Comparison of ENCODE assay signal across 1 cellular context in the genomic region with DNA sequence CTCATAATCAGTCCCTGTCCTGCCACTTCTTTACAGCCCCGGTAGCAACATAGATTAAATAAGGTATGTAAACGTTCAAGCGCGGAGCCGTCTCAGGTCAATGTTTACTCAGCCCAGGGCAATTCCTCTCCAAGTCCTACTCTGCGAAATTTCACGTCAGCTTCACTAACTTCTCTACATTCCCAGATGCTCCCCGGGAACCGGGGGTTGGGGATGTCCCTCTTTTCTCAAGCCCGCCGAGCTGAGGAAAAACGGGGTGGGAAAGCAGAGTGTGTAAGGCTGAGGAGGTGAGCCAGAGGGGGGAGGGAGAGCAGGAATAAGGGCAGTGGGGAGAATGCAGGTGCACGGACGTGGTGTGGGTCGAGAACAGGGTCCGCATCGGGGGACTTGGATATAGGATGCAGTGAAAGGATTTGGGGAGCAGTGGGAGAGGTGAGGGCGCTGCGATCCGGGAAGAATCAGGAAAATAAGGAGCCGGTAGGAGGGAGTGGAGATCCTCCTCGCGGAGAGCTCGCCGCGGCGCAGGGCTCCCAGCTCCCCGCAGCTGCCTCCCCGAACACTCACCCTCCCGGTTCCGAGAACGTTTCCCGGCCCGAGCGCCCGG.
TF ChIP-seq lines count a peak whose summit lies in the region.

No MANE protein-coding gene starts in this region.

TF ChIP-seq in HepG2, 621 proteins besides CTCF, POLR2A, EP300 and RAD21 (continued from another document and continues in another):
- TF ChIP-seq, protein P1, sequence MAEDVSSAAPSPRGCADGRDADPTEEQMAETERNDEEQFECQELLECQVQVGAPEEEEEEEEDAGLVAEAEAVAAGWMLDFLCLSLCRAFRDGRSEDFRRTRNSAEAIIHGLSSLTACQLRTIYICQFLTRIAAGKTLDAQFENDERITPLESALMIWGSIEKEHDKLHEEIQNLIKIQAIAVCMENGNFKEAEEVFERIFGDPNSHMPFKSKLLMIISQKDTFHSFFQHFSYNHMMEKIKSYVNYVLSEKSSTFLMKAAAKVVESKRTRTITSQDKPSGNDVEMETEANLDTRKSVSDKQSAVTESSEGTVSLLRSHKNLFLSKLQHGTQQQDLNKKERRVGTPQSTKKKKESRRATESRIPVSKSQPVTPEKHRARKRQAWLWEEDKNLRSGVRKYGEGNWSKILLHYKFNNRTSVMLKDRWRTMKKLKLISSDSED (CRISPR knock-in tag; IDR thresholded peaks at IDR 0.05), result 0 out of 2 replicates have a peak, but pooled peaks have one; percentile 28
- TF ChIP-seq MAFK (conservative IDR thresholded peaks at IDR 0.05 in 1 of 2, IDR thresholded peaks at IDR 0.05 in 1 of 2; ENCODE audit: low read length in 2 of 2) (no peak), SYNCRIP (IDR thresholded peaks at IDR 0.05; ENCODE audit: insufficient read depth, low read depth, low read length) (no peak), HOXD1 (CRISPR knock-in tag; IDR thresholded peaks at IDR 0.05) (no peak), ZSCAN12 (CRISPR knock-in tag; IDR thresholded peaks at IDR 0.05) (no peak), ONECUT2 (CRISPR knock-in tag; IDR thresholded peaks at IDR 0.05) (no peak), TBP (CRISPR knock-in tag; IDR thresholded peaks at IDR 0.05) (no peak; the same call in 1 of the 2 replicates), ETV6 (CRISPR knock-in tag; conservative IDR thresholded peaks at IDR 0.05) (no peak; the same call in 1 of the 2 replicates), ZNF460 (CRISPR knock-in tag; IDR thresholded peaks at IDR 0.05; ENCODE audit: borderline replicate concordance) (no peak), PHF20 (CRISPR knock-in tag; IDR thresholded peaks at IDR 0.05) (peak; percentile 55; the same call in 1 of the 2 replicates), KDM1A (CRISPR knock-in tag; IDR thresholded peaks at IDR 0.05) (no peak), CHCHD3 (CRISPR knock-in tag; IDR thresholded peaks at IDR 0.05) (no peak), FOXJ3 (CRISPR knock-in tag; IDR thresholded peaks at IDR 0.05; ENCODE audit: borderline replicate concordance) (0 out of 2 replicates have a peak, but pooled peaks have one; percentile 30), REPIN1 (CRISPR knock-in tag; IDR thresholded peaks at IDR 0.05; ENCODE audit: borderline replicate concordance, low read depth) (peak; percentile 69; the same call in 1 of the 2 replicates), SPEN (CRISPR knock-in tag; IDR thresholded peaks at IDR 0.05; ENCODE audit: low read depth) (peak; percentile 68; the same call in 1 of the 2 replicates), ZNF564 (CRISPR knock-in tag; IDR thresholded peaks at IDR 0.05) (peak; percentile 79; the same call in 1 of the 2 replicates), ZSCAN31 (CRISPR knock-in tag; IDR thresholded peaks at IDR 0.05; ENCODE audit: low read depth) (peak; percentile 28; the same call in 1 of the 2 replicates), EHMT2 (IDR thresholded peaks at IDR 0.05; ENCODE audit: borderline replicate concordance, low read depth, low read length) (no peak), ZNF138 (CRISPR knock-in tag; IDR thresholded peaks at IDR 0.05; ENCODE audit: low read depth) (no peak), ZNF354B (CRISPR knock-in tag; IDR thresholded peaks at IDR 0.05) (no peak; the same call in 1 of the 2 replicates), ZNF331 (CRISPR knock-in tag; IDR thresholded peaks at IDR 0.05) (no peak), ZSCAN20 (CRISPR knock-in tag; IDR thresholded peaks at IDR 0.05; ENCODE audit: borderline replicate concordance) (0 out of 2 replicates have a peak, but pooled peaks have one; percentile 7)
- TF ChIP-seq, protein P2, sequence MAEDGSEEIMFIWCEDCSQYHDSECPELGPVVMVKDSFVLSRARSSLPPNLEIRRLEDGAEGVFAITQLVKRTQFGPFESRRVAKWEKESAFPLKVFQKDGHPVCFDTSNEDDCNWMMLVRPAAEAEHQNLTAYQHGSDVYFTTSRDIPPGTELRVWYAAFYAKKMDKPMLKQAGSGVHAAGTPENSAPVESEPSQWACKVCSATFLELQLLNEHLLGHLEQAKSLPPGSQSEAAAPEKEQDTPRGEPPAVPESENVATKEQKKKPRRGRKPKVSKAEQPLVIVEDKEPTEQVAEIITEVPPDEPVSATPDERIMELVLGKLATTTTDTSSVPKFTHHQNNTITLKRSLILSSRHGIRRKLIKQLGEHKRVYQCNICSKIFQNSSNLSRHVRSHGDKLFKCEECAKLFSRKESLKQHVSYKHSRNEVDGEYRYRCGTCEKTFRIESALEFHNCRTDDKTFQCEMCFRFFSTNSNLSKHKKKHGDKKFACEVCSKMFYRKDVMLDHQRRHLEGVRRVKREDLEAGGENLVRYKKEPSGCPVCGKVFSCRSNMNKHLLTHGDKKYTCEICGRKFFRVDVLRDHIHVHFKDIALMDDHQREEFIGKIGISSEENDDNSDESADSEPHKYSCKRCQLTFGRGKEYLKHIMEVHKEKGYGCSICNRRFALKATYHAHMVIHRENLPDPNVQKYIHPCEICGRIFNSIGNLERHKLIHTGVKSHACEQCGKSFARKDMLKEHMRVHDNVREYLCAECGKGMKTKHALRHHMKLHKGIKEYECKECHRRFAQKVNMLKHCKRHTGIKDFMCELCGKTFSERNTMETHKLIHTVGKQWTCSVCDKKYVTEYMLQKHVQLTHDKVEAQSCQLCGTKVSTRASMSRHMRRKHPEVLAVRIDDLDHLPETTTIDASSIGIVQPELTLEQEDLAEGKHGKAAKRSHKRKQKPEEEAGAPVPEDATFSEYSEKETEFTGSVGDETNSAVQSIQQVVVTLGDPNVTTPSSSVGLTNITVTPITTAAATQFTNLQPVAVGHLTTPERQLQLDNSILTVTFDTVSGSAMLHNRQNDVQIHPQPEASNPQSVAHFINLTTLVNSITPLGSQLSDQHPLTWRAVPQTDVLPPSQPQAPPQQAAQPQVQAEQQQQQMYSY (CRISPR knock-in tag; IDR thresholded peaks at IDR 0.05), result no peak; the same call in 1 of the 2 replicates
- TF ChIP-seq, protein P3, sequence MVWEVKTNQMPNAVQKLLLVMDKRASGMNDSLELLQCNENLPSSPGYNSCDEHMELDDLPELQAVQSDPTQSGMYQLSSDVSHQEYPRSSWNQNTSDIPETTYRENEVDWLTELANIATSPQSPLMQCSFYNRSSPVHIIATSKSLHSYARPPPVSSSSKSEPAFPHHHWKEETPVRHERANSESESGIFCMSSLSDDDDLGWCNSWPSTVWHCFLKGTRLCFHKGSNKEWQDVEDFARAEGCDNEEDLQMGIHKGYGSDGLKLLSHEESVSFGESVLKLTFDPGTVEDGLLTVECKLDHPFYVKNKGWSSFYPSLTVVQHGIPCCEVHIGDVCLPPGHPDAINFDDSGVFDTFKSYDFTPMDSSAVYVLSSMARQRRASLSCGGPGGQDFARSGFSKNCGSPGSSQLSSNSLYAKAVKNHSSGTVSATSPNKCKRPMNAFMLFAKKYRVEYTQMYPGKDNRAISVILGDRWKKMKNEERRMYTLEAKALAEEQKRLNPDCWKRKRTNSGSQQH (CRISPR knock-in tag; IDR thresholded peaks at IDR 0.05; ENCODE audit: low read depth), result 0 out of 2 replicates have a peak, but pooled peaks have one; percentile 13
- TF ChIP-seq, protein P4, sequence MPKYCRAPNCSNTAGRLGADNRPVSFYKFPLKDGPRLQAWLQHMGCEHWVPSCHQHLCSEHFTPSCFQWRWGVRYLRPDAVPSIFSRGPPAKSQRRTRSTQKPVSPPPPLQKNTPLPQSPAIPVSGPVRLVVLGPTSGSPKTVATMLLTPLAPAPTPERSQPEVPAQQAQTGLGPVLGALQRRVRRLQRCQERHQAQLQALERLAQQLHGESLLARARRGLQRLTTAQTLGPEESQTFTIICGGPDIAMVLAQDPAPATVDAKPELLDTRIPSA (CRISPR knock-in tag; IDR thresholded peaks at IDR 0.05; ENCODE audit: borderline replicate concordance), result no peak
- TF ChIP-seq, protein P5, sequence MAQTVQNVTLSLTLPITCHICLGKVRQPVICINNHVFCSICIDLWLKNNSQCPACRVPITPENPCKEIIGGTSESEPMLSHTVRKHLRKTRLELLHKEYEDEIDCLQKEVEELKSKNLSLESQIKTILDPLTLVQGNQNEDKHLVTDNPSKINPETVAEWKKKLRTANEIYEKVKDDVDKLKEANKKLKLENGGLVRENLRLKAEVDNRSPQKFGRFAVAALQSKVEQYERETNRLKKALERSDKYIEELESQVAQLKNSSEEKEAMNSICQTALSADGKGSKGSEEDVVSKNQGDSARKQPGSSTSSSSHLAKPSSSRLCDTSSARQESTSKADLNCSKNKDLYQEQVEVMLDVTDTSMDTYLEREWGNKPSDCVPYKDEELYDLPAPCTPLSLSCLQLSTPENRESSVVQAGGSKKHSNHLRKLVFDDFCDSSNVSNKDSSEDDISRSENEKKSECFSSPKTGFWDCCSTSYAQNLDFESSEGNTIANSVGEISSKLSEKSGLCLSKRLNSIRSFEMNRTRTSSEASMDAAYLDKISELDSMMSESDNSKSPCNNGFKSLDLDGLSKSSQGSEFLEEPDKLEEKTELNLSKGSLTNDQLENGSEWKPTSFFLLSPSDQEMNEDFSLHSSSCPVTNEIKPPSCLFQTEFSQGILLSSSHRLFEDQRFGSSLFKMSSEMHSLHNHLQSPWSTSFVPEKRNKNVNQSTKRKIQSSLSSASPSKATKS (CRISPR knock-in tag; IDR thresholded peaks at IDR 0.05), result no peak; the same call in 1 of the 2 replicates
- TF ChIP-seq, protein P6, sequence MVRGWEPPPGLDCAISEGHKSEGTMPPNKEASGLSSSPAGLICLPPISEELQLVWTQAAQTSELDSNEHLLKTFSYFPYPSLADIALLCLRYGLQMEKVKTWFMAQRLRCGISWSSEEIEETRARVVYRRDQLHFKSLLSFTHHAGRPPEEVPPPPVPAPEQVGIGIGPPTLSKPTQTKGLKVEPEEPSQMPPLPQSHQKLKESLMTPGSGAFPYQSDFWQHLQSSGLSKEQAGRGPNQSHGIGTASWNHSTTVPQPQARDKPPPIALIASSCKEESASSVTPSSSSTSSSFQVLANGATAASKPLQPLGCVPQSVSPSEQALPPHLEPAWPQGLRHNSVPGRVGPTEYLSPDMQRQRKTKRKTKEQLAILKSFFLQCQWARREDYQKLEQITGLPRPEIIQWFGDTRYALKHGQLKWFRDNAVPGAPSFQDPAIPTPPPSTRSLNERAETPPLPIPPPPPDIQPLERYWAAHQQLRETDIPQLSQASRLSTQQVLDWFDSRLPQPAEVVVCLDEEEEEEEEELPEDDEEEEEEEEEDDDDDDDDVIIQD (CRISPR knock-in tag; IDR thresholded peaks at IDR 0.05; ENCODE audit: low read depth), result peak; percentile 8; the same call in 1 of the 2 replicates
- TF ChIP-seq, protein P7, sequence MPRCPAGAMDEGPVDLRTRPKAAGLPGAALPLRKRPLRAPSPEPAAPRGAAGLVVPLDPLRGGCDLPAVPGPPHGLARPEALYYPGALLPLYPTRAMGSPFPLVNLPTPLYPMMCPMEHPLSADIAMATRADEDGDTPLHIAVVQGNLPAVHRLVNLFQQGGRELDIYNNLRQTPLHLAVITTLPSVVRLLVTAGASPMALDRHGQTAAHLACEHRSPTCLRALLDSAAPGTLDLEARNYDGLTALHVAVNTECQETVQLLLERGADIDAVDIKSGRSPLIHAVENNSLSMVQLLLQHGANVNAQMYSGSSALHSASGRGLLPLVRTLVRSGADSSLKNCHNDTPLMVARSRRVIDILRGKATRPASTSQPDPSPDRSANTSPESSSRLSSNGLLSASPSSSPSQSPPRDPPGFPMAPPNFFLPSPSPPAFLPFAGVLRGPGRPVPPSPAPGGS (CRISPR knock-in tag; IDR thresholded peaks at IDR 0.05), result no peak
- TF ChIP-seq, protein P8, sequence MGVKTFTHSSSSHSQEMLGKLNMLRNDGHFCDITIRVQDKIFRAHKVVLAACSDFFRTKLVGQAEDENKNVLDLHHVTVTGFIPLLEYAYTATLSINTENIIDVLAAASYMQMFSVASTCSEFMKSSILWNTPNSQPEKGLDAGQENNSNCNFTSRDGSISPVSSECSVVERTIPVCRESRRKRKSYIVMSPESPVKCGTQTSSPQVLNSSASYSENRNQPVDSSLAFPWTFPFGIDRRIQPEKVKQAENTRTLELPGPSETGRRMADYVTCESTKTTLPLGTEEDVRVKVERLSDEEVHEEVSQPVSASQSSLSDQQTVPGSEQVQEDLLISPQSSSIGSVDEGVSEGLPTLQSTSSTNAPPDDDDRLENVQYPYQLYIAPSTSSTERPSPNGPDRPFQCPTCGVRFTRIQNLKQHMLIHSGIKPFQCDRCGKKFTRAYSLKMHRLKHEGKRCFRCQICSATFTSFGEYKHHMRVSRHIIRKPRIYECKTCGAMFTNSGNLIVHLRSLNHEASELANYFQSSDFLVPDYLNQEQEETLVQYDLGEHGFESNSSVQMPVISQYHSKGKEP (CRISPR knock-in tag; IDR thresholded peaks at IDR 0.05), result no peak
- TF ChIP-seq, protein P9, sequence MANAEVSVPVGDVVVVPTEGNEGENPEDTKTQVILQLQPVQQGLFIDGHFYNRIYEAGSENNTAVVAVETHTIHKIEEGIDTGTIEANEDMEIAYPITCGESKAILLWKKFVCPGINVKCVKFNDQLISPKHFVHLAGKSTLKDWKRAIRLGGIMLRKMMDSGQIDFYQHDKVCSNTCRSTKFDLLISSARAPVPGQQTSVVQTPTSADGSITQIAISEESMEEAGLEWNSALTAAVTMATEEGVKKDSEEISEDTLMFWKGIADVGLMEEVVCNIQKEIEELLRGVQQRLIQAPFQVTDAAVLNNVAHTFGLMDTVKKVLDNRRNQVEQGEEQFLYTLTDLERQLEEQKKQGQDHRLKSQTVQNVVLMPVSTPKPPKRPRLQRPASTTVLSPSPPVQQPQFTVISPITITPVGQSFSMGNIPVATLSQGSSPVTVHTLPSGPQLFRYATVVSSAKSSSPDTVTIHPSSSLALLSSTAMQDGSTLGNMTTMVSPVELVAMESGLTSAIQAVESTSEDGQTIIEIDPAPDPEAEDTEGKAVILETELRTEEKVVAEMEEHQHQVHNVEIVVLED (CRISPR knock-in tag; IDR thresholded peaks at IDR 0.05; ENCODE audit: borderline replicate concordance), result no peak
- TF ChIP-seq, protein P10, sequence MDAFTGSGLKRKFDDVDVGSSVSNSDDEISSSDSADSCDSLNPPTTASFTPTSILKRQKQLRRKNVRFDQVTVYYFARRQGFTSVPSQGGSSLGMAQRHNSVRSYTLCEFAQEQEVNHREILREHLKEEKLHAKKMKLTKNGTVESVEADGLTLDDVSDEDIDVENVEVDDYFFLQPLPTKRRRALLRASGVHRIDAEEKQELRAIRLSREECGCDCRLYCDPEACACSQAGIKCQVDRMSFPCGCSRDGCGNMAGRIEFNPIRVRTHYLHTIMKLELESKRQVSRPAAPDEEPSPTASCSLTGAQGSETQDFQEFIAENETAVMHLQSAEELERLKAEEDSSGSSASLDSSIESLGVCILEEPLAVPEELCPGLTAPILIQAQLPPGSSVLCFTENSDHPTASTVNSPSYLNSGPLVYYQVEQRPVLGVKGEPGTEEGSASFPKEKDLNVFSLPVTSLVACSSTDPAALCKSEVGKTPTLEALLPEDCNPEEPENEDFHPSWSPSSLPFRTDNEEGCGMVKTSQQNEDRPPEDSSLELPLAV (CRISPR knock-in tag; conservative IDR thresholded peaks at IDR 0.05; ENCODE audit: low read depth), result 0 out of 2 replicates have a peak, but pooled peaks have one; percentile 59
